ENCODE assay signal across 8 cellular contexts in the genomic region with DNA sequence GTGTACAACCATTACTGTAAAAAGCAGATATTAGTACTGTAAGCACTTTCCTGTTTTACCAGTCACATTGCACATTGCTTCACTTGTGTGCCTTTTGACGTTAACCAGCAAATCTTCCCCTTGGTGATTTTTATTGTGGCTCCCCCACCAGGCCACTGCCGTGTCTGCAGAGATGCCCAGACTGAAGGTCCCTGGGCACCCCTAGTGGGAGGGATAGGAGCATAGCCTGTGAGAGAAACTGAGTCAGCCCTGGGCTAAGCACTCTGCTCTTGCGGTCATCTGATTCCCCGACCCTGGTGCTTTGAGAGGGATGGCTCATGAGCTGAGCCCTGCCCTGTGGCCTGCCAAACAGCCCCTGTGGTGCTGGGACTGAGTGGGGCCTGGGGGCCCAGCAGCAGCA.
A peak's percentile ranks its signal among the peaks of the same experiment; 100 is the strongest.
DNase-seq lines count a peak whose midpoint lies in the region; ATAC-seq and TF ChIP-seq lines count a peak whose summit lies in the region.

No MANE protein-coding gene starts in this region.

- H3K4me2 ChIP-seq in DOHH2 (ENCODE audit: low read length), result no peak overlapping the region

- H3K9me3 ChIP-seq in DOHH2 (ENCODE audit: control insufficient read depth, insufficient read depth, low read length) (no peaks in the 10 kb centered on the region), prostate gland (no peaks in the 10 kb centered on the region)

- H3K9me2 ChIP-seq in DOHH2 (replicated peaks; ENCODE audit: control insufficient read depth, low read length), result no peaks in the 10 kb centered on the region

- TF ChIP-seq POLR2A in NB4 (IDR thresholded peaks at IDR 0.05; ENCODE audit: extremely low read depth, insufficient read length) (no peak), prostate gland (IDR thresholded peaks at IDR 0.05) (no peak)

- intact Hi-C loops in left cardiac atrium (cut with DNase I), result loop anchor here in 1 of 2 donors (10.0 kb wide), 1 partner anchor 103 kb away; no protein-coding TSS in a partner anchor
- intact Hi-C loops in prostate gland (cut with DNase I), result no loop called here

- no peaks in the 10 kb centered on the region for H3K36me3 ChIP-seq in DOHH2 (ENCODE audit: control insufficient read depth, low read length)
- H3K36me3 ChIP-seq in prostate gland, result no peaks in the 10 kb centered on the region

- ATAC-seq in left cardiac atrium, result peak; percentile 7 to 64

- H3F3A ChIP-seq in DOHH2 (ENCODE audit: control insufficient read depth, insufficient read depth), result no peaks in the 10 kb centered on the region

- H3K27ac ChIP-seq in DOHH2 (ENCODE audit: low read depth, low read length) (no peak overlapping the region), prostate gland (no peak overlapping the region)

- TF ChIP-seq CTCF in DOHH2 (IDR thresholded peaks at IDR 0.05; ENCODE audit: low read depth, low read length, poor library complexity, severe bottlenecking) (peak; percentile 80), NB4 (IDR thresholded peaks at IDR 0.05; ENCODE audit: low read depth, low read length) (peak; percentile 82), prostate gland (IDR thresholded peaks at IDR 0.05) (peak in 2 of 4 experiments; percentile 27 to 33)

- 74% methylated on average over 4 of the region's 4 CpGs for WGBS in prostate gland

- H3K27me3 ChIP-seq in DOHH2 (ENCODE audit: control insufficient read depth, low read length) (no peaks in the 10 kb centered on the region), prostate gland (replicated peaks; ENCODE audit: insufficient read depth) (no peaks in the 10 kb centered on the region)

- H3K4me3 ChIP-seq in DOHH2 (ENCODE audit: low read length) (no peak overlapping the region), NB4 (ENCODE audit: low read depth, low read length) (no peak overlapping the region), prostate gland (no peak overlapping the region)

- H4K20me1 ChIP-seq in DOHH2 (ENCODE audit: control insufficient read depth, insufficient read depth, low read depth, low read length), result no peaks in the 10 kb centered on the region

- DNase-seq in NB4 (ENCODE audit: low read depth) (peak; percentile 71), left cardiac atrium (no peak), islet precursor cell (no peak), prostate gland (ENCODE audit: low spot score) (no peak), NCI-H146 treated with DMSO at 0.1 percent for 48 hours (lab: John Stamatoyannopoulos, UW; ENCODE audit: unreplicated experiment) (no peak)
- peak; percentile 69 to 71 for DNase-seq in activated T-cell treated with anti-CD3 and anti-CD28 coated beads, Interleukin-2, amount 50 U/mL, for 48 hours
- DNase-seq in stimulated activated CD4-positive, alpha-beta T cell treated with anti-CD3 and anti-CD28 coated beads, Interleukin-4, amount 100 ng/mL, for 24 hours, result peak; percentile 60

- H3K79me2 ChIP-seq in DOHH2 (ENCODE audit: control insufficient read depth, low read length), result no peaks in the 10 kb centered on the region

- H3K4me1 ChIP-seq in DOHH2 (ENCODE audit: control insufficient read depth, low read length) (no peaks in the 10 kb centered on the region), prostate gland (replicated peaks) (no peaks in the 10 kb centered on the region)

Comparison
In these comparisons a context has a peak if more than half of its experiments do, and no peak if none do; other contexts are left out.
1. DNase-seq: peak in NB4 (single experiment), activated T-cell treated with anti-CD3 and anti-CD28 coated beads, Interleukin-2, amount 50 U/mL, for 48 hours (2 of 2) and stimulated activated CD4-positive, alpha-beta T cell treated with anti-CD3 and anti-CD28 coated beads, Interleukin-4, amount 100 ng/mL, for 24 hours (single experiment); none in left cardiac atrium (single experiment), islet precursor cell (single experiment), prostate gland (single experiment) and NCI-H146 treated with DMSO at 0.1 percent for 48 hours (single experiment).